In genomic region chr7:129494041-129494440, GRCh38 we compare ENCODE assay signal across 8 cellular contexts. TPM values are rescaled to one million over a fixed set of nuclear protein-coding genes. Genes with fewer than 3 reads are reported as not detected.
DNase-seq lines count a peak whose midpoint lies in the region; ATAC-seq and TF ChIP-seq lines count a peak whose summit lies in the region.

No MANE protein-coding gene starts in this region.

- peaks cover 8% of the 10 kb centered on the region for H3K4me1 Mint-ChIP-seq in CD4-positive, alpha-beta T cell (ENCODE audit: low read depth)
- peaks cover 22 to 36% (median 27%) of the 10 kb centered on the region in 3 donors for H3K4me1 Mint-ChIP-seq in IgD-negative memory B cell

- peak; percentile 52 for ATAC-seq in CD4-positive, alpha-beta T cell (ENCODE audit: poor library complexity)
- ATAC-seq in GM21390 (IDR thresholded peaks at IDR 0.05; ENCODE audit: unreplicated experiment) (peak; percentile 86), heart right ventricle (no peak), HG02678 (IDR thresholded peaks at IDR 0.05; ENCODE audit: unreplicated experiment) (no peak)

- no peak overlapping the region for H3K4me3 Mint-ChIP-seq in CD4-positive, alpha-beta T cell
- peak overlapping the region in 3 of 4 donors; percentile 34 to 71 (median 36) for H3K4me3 Mint-ChIP-seq in IgD-negative memory B cell

- no peak for TF ChIP-seq CTCF in CD4-positive, alpha-beta T cell (IDR thresholded peaks at IDR 0.05)
- no peak for TF ChIP-seq CTCF in transverse colon (IDR thresholded peaks at IDR 0.05)
- TF ChIP-seq CTCF in heart right ventricle (IDR thresholded peaks at IDR 0.05): no peak

- WGBS in transverse colon (ENCODE audit: low coverage in 1 of 2), 2 donors: 45 to 56% methylated on average over 5 of the region's 5 CpGs
- 83 to 88% methylated on average over 5 of the region's 5 CpGs for WGBS in heart right ventricle, 2 donors

- H3K27me3 ChIP-seq in CD4-positive, alpha-beta T cell (ENCODE audit: control insufficient read depth, insufficient read depth, low read length): no peaks in the 10 kb centered on the region
- no peaks in the 10 kb centered on the region for H3K27me3 ChIP-seq in transverse colon
- H3K27me3 ChIP-seq in heart right ventricle: no peaks in the 10 kb centered on the region

- H3K4me1 ChIP-seq in transverse colon (no peaks in the 10 kb centered on the region), heart right ventricle (peaks cover 0 to 10% (median 0%) of the 10 kb centered on the region in 9 donors)

- POLR2A ChIA-PET in CD4-positive, alpha-beta T cell (lab: Charles Lee): no interaction called here

- H3K4me3 ChIP-seq in transverse colon: no peak overlapping the region
- H3K4me3 ChIP-seq in heart right ventricle: no peak overlapping the region

- H3K9me3 ChIP-seq in CD4-positive, alpha-beta T cell (ENCODE audit: control insufficient read depth, low read length): no peaks in the 10 kb centered on the region
- H3K9me3 ChIP-seq in transverse colon (no peaks in the 10 kb centered on the region), heart right ventricle (no peaks in the 10 kb centered on the region)

- H3K27ac ChIP-seq in CD4-positive, alpha-beta T cell (ENCODE audit: low read depth, low read length): no peak overlapping the region
- H3K27ac ChIP-seq in caudate nucleus (ENCODE audit: low read depth, low read length): no peak overlapping the region
- no peak overlapping the region for H3K27ac ChIP-seq in transverse colon
- no peak overlapping the region for H3K27ac ChIP-seq in heart right ventricle

- DNase-seq in CD4-positive, alpha-beta T cell: no peak
- peak; percentile 96 for DNase-seq in fibroblast of peridontal ligament (ENCODE audit: extremely low read depth)
- no peak for DNase-seq in caudate nucleus (lab: John Stamatoyannopoulos, UW)
- no peak for DNase-seq in transverse colon
- DNase-seq in heart right ventricle: no peak

- intact Hi-C loops in CD4-positive, alpha-beta T cell (cut with DNase I, micrococcal nuclease): no loop called here
- intact Hi-C loops in transverse colon (cut with DNase I; ENCODE audit: low total_unique reads): no loop called here
- intact Hi-C loops in heart right ventricle (cut with DNase I): loop anchor here in 2 of 10 donors (10.0 kb wide), 1 partner anchor 151 kb away; no protein-coding TSS in a partner anchor

- CTCF ChIA-PET in CD4-positive, alpha-beta T cell (lab: Charles Lee): interaction anchor here (0.7 to 1.1 kb wide), 2 partner anchors 126 to 137 kb away, joined by 3 read pairs; no protein-coding TSS in a partner anchor

- H3K36me3 ChIP-seq in transverse colon (no peaks in the 10 kb centered on the region), heart right ventricle (no peaks in the 10 kb centered on the region)

- H3K27me3 Mint-ChIP-seq in CD4-positive, alpha-beta T cell: no peaks in the 10 kb centered on the region
- H3K27me3 Mint-ChIP-seq in IgD-negative memory B cell: no peaks in the 10 kb centered on the region

- in situ Hi-C loops in transverse colon (cut with MboI; ENCODE audit: low pct_ligation_motif_present in 1 of 4, low pct_unique_long_range_greater_than_20kb in 1 of 4, low sequenced_read_pairs in 3 of 4): no loop called here

- no peak for TF ChIP-seq EP300 in transverse colon (IDR thresholded peaks at IDR 0.05; ENCODE audit: low read depth)

- no peaks in the 10 kb centered on the region for H3K36me3 Mint-ChIP-seq in CD4-positive, alpha-beta T cell (ENCODE audit: low read depth)
- H3K36me3 Mint-ChIP-seq in IgD-negative memory B cell: peaks cover 4% of the 10 kb centered on the region

- TF ChIP-seq POLR2A in transverse colon (IDR thresholded peaks at IDR 0.05): no peak

- H3K27ac Mint-ChIP-seq in CD4-positive, alpha-beta T cell: no peak overlapping the region
- H3K27ac Mint-ChIP-seq in IgD-negative memory B cell: peak overlapping the region; percentile 88 to 96 (median 94)

- H3K9me3 Mint-ChIP-seq in CD4-positive, alpha-beta T cell: no peaks in the 10 kb centered on the region
- no peaks in the 10 kb centered on the region for H3K9me3 Mint-ChIP-seq in IgD-negative memory B cell

RNA-seq across cellular contexts. Expression of gene SMKR1, which starts 8.3 kb away (rescaled TPM):
- under 1 TPM; 0.22 to 0.49 TPM for total RNA-seq in CD4-positive, alpha-beta T cell
- polyA plus RNA-seq in IgD-negative memory B cell (8.3 TPM), heart right ventricle (under 1 TPM in 1 of 2 donors, not detected in 1; 0.28 TPM)
- total RNA-seq in transverse colon (not detected), heart right ventricle (not detected)

RNA-seq across cellular contexts. Expression of gene STRIP2, which starts 59.8 kb away (rescaled TPM):
- under 1 TPM; 0.11 to 0.14 TPM for total RNA-seq in CD4-positive, alpha-beta T cell
- polyA plus RNA-seq in IgD-negative memory B cell (0.08 TPM), heart right ventricle (10 to 100 TPM; 10.6 to 12.4 TPM)
- total RNA-seq in transverse colon (1 to 10 TPM in 1 of 4 donors, under 1 TPM in 1, not detected in 2; 0.82 to 1.1 TPM), heart right ventricle (10 to 100 TPM; 14.6 to 36.9 (median 22.2) TPM)

Comparison
In these comparisons a context has a peak if more than half of its experiments do, and no peak if none do; other contexts are left out.
1. ATAC-seq: peak in CD4-positive, alpha-beta T cell (single experiment) and GM21390 (single experiment); none in heart right ventricle (0 of 8) and HG02678 (single experiment).
2. RNA of gene STRIP2, which starts 59.8 kb away (total RNA-seq): 14.6 to 36.9 TPM in heart right ventricle; 0.82 to 1.1 TPM in transverse colon and 0.11 to 0.14 TPM in CD4-positive, alpha-beta T cell; every median in the first group is over 4 times any median in the second.